In genomic region chr14:64636208-64636979, GRCh38 we compare ENCODE assay signal across 8 cellular contexts.
DNase-seq lines count a peak whose midpoint lies in the region; ATAC-seq and TF ChIP-seq lines count a peak whose summit lies in the region.

No MANE protein-coding gene starts in this region.

- TF ChIP-seq CTCF in coronary artery (IDR thresholded peaks at IDR 0.05) (peak; percentile 88), liver (IDR thresholded peaks at IDR 0.05; ENCODE audit: low read depth, low read length, missing input control) (peak; percentile 79)

- peaks cover 4% of the 10 kb centered on the region for H3K4me1 Mint-ChIP-seq in activated CD4-positive, alpha-beta T cell treated with anti-CD3 and anti-CD28 coated beads, Interleukin-2, amount 10 ng/mL, durations not matched to agents 24 days and 14 days

- no peak overlapping the region for H3K4me3 Mint-ChIP-seq in activated CD4-positive, alpha-beta T cell treated with anti-CD3 and anti-CD28 coated beads, Interleukin-2, amount 10 ng/mL, durations not matched to agents 24 days and 14 days

- ATAC-seq in HG02852 (IDR thresholded peaks at IDR 0.05; ENCODE audit: unreplicated experiment) (peak; percentile 72), GM21723 (IDR thresholded peaks at IDR 0.05; ENCODE audit: unreplicated experiment) (no peak)

- no peaks in the 10 kb centered on the region for H3K36me3 Mint-ChIP-seq in activated CD4-positive, alpha-beta T cell treated with anti-CD3 and anti-CD28 coated beads, Interleukin-2, amount 10 ng/mL, durations not matched to agents 24 days and 14 days (ENCODE audit: low read depth)

- no peaks in the 10 kb centered on the region for H3K9me3 Mint-ChIP-seq in activated CD4-positive, alpha-beta T cell treated with anti-CD3 and anti-CD28 coated beads, Interleukin-2, amount 10 ng/mL, durations not matched to agents 24 days and 14 days

- DNase-seq in ELR (ENCODE audit: low read depth) (peak; percentile 68), NCI-H524 (lab: John Stamatoyannopoulos, UW) (peak; percentile 89 to 94), coronary artery (ENCODE audit: low spot score) (peak; percentile 78)
- DNase-seq in activated CD4-positive, alpha-beta T cell treated with anti-CD3 and anti-CD28 coated beads, Interleukin-2, amount 10 ng/mL, durations not matched to agents 24 days and 14 days, result peak; percentile 91
- DNase-seq in stimulated activated CD4-positive, alpha-beta T cell treated with anti-CD3 and anti-CD28 coated beads, TNF-alpha, amount 100 ng/mL, for 1 hour (ENCODE audit: low read depth in 3 of 3, low spot score in 1 of 3), result peak; percentile 20 to 56 (median 51)

- H3K27me3 ChIP-seq in liver (ENCODE audit: control insufficient read depth in 4 of 4, insufficient read depth in 4 of 4, low read length in 3 of 4), result no peaks in the 10 kb centered on the region

- H3K36me3 ChIP-seq in liver (ENCODE audit: control insufficient read depth in 4 of 4, insufficient read depth in 3 of 4, low read depth in 1 of 4, low read length in 3 of 4), result no peaks in the 10 kb centered on the region

- peaks cover 12% of the 10 kb centered on the region for H3K27me3 Mint-ChIP-seq in activated CD4-positive, alpha-beta T cell treated with anti-CD3 and anti-CD28 coated beads, Interleukin-2, amount 10 ng/mL, durations not matched to agents 24 days and 14 days

- peak; percentile 87 to 90 for TF ChIP-seq RAD21 in liver (IDR thresholded peaks at IDR 0.05)

- WGBS in liver, result 37% methylated on average over 19 of the region's 19 CpGs

- peaks cover 7 to 32% (median 28%) of the 10 kb centered on the region in 4 donors for H3K4me1 ChIP-seq in liver (ENCODE audit: control insufficient read depth in 4 of 4, insufficient read depth in 4 of 4, low read length in 3 of 4)

- H3K4me3 ChIP-seq in coronary artery, result no peak overlapping the region
- H3K4me3 ChIP-seq in liver (ENCODE audit: low read depth in 1 of 3, low read length in 3 of 3), result no peak overlapping the region

- no peak overlapping the region for H3K27ac Mint-ChIP-seq in activated CD4-positive, alpha-beta T cell treated with anti-CD3 and anti-CD28 coated beads, Interleukin-2, amount 10 ng/mL, durations not matched to agents 24 days and 14 days

- no peaks in the 10 kb centered on the region for H3K9me3 ChIP-seq in liver (ENCODE audit: control insufficient read depth in 4 of 4, low read length in 3 of 4)

- intact Hi-C loops in activated CD4-positive, alpha-beta T cell treated with anti-CD3 and anti-CD28 coated beads, Interleukin-2, amount 10 ng/mL, durations not matched to agents 24 days and 14 days (cut with micrococcal nuclease), result loop anchor here (1.0 to 2.0 kb wide), 2 partner anchors 96 to 292 kb away; partner anchors contain the start of gene HSPA2

- H3K27ac ChIP-seq in coronary artery (no peak overlapping the region), liver (ENCODE audit: low read depth in 1 of 2, low read length in 2 of 2) (peak overlapping the region; percentile 76 to 80)

- H3K9ac ChIP-seq in liver (ENCODE audit: low read depth in 1 of 2, low read length in 2 of 2), result no peak overlapping the region

TF ChIP-seq in liver, 16 proteins besides CTCF, POLR2A, EP300 and RAD21:
- TF ChIP-seq JUND (IDR thresholded peaks at IDR 0.05), result no peak
- peak in 1 of 2 donors; percentile 20 for TF ChIP-seq RXRA (IDR thresholded peaks at IDR 0.05)
- peak; percentile 33 for TF ChIP-seq SP1 (IDR thresholded peaks at IDR 0.05)
- TF ChIP-seq HNF4A (conservative IDR thresholded peaks at IDR 0.05), result peak in 1 of 2 donors; percentile 18
- no peak for TF ChIP-seq GABPA (IDR thresholded peaks at IDR 0.05 in 1 of 2, conservative IDR thresholded peaks at IDR 0.05 in 1 of 2)

Comparison
In these comparisons a context has a peak if more than half of its experiments do, and no peak if none do; other contexts are left out.
1. H3K27ac ChIP-seq: peak in liver (2 of 2); none in coronary artery (0 of 2).
2. Peak in every context shown above with its lines, with median percentiles within 50 percentile points of each other: DNase-seq.